Comparison of ENCODE assay signal across 8 cellular contexts in the genomic region with DNA sequence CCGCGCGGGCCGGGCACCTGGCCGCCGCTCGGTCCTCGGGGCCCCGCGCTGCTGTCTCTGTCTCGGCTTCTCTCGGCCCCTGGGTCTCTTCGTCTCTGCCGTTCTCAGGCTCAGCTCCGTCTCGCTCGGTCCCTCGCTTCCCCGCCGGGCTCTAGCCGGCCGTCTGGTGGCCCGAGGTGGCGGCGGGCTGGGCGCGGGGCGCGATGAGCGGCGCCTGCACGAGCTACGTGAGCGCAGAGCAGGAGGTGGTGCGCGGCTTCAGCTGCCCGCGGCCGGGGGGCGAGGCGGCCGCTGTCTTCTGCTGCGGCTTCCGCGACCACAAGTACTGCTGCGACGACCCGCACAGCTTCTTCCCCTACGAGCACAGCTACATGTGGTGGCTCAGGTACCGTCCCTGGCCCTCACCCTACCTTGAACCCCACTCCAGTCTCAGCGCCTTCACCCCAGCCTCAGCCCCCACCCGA. TPM values are rescaled to one million over a fixed set of nuclear protein-coding genes. Genes with fewer than 3 reads are reported as not detected.
A peak's percentile ranks its signal among the peaks of the same experiment; 100 is the strongest.
DNase-seq lines count a peak whose midpoint lies in the region; ATAC-seq and TF ChIP-seq lines count a peak whose summit lies in the region.

No MANE protein-coding gene starts in this region.

- H3K9ac ChIP-seq in SK-N-SH = no peak overlapping the region

- peak overlapping the region in 1 of 5 experiments; percentile 62 for H3K27ac Mint-ChIP-seq in brain

- 21% methylated on average over 7 of the region's 52 CpGs for WGBS in SK-N-SH (ENCODE audit: low lambda C conversion rate)
- 9% methylated on average over 37 to 41 of the region's 52 CpGs for WGBS in mesodermal cell (ENCODE audit: insufficient coverage in 2 of 2), 2 experiments
- 27 to 35% methylated on average over 2 to 6 of the region's 52 CpGs for WGBS in tibial nerve, 2 donors

- H3K9me3 ChIP-seq in SK-N-SH = no peaks in the 10 kb centered on the region
- H3K9me3 ChIP-seq in mesodermal cell (ENCODE audit: control insufficient read depth, low read length) = no peaks in the 10 kb centered on the region
- H3K9me3 ChIP-seq in tibial nerve = peaks cover 0 to 9% (median 0%) of the 10 kb centered on the region in 4 donors

- H3K79me2 ChIP-seq in SK-N-SH (ENCODE audit: insufficient read depth) = no peaks in the 10 kb centered on the region

- no peak for TF ChIP-seq CTCF in SK-N-SH (IDR thresholded peaks at IDR 0.05)
- TF ChIP-seq CTCF in brain (conservative IDR thresholded peaks at IDR 0.05) = no peak
- no peak for TF ChIP-seq CTCF in tibial nerve (IDR thresholded peaks at IDR 0.05)

- no peak for ATAC-seq in HG03097 (IDR thresholded peaks at IDR 0.05; ENCODE audit: low FRiP score, unreplicated experiment)

- peak overlapping the region; percentile 12 to 42; a peak in 2 of 4 replicates for H3K4me3 ChIP-seq in SK-N-SH (ENCODE audit: low read depth in 2 of 2, low read length in 1 of 2)
- peak overlapping the region; percentile 24 for H3K4me3 ChIP-seq in mesodermal cell (ENCODE audit: extremely low read depth, insufficient read depth, low read length, poor library complexity, severe bottlenecking)
- H3K4me3 ChIP-seq in tibial nerve = peak overlapping the region; percentile 19 to 54 (median 41)

- H3K4me2 ChIP-seq in SK-N-SH = peak overlapping the region; percentile 55

- H3K36me3 ChIP-seq in SK-N-SH (replicated peaks in 1 of 2; ENCODE audit: control insufficient read depth in 1 of 2, insufficient read depth in 2 of 2, low read length in 1 of 2) (no peaks in the 10 kb centered on the region), mesodermal cell (ENCODE audit: control insufficient read depth, insufficient read depth, low read length) (no peaks in the 10 kb centered on the region), tibial nerve (no peaks in the 10 kb centered on the region)

- peaks cover 36% of the 10 kb centered on the region for H3K27me3 Mint-ChIP-seq in brain

- TF ChIP-seq RAD21 in SK-N-SH (IDR thresholded peaks at IDR 0.05; ENCODE audit: low read length) = no peak

- CTCF ChIA-PET in SK-N-SH (lab: Yijun Ruan, JAX) = interaction anchor here (1.3 kb wide), 1 partner anchor 11 kb away, joined by 5 read pairs; no protein-coding TSS in a partner anchor

- H3K27ac ChIP-seq in SK-N-SH (ENCODE audit: low read depth in 2 of 2, low read length in 1 of 2) (no peak overlapping the region), mesodermal cell (ENCODE audit: low read depth, low read length, severe bottlenecking) (no peak overlapping the region), tibial nerve (peak overlapping the region in 2 of 4 donors; percentile 64 to 85)

- DNase-seq in DMS53 (lab: John Stamatoyannopoulos, UW) (peak; percentile 87), SK-N-SH (no peak), tibial nerve (ENCODE audit: low spot score in 2 of 2) (no peak), KG1 (lab: John Stamatoyannopoulos, UW) (no peak), C1 segment of cervical spinal cord (lab: John Stamatoyannopoulos, UW) (no peak)

- no peaks in the 10 kb centered on the region for H3F3A ChIP-seq in SK-N-SH (replicated peaks; ENCODE audit: insufficient read depth)

- no peaks in the 10 kb centered on the region for H3K36me3 Mint-ChIP-seq in brain

- peak overlapping the region; percentile 89; the same call in 1 of the 2 replicates for H2AFZ ChIP-seq in SK-N-SH (ENCODE audit: low read depth)

- peaks cover 44% of the 10 kb centered on the region for H3K4me1 Mint-ChIP-seq in brain

- TF ChIP-seq EP300 in SK-N-SH (IDR thresholded peaks at IDR 0.05; ENCODE audit: borderline replicate concordance in 1 of 2, low read depth in 1 of 2, low read length in 1 of 2) (no peak), tibial nerve (IDR thresholded peaks at IDR 0.05) (no peak)

- H3K9me2 ChIP-seq in SK-N-SH = no peaks in the 10 kb centered on the region

- H3K4me1 ChIP-seq in SK-N-SH (ENCODE audit: control insufficient read depth in 1 of 2, insufficient read depth in 2 of 2, low read depth in 1 of 2, low read length in 1 of 2) = peaks cover 0 to 9% of the 10 kb centered on the region in 2 experiments; a peak in 1 of 4 replicates
- peaks cover 22% of the 10 kb centered on the region for H3K4me1 ChIP-seq in mesodermal cell (ENCODE audit: control insufficient read depth, insufficient read depth, low read length, poor library complexity, severe bottlenecking)
- peaks cover 0 to 34% (median 11%) of the 10 kb centered on the region in 4 donors for H3K4me1 ChIP-seq in tibial nerve

- POLR2A ChIA-PET in SK-N-SH (lab: Yijun Ruan, JAX) = interaction anchor here (1.5 kb wide), 1 partner anchor 80 kb away, joined by 4 read pairs; a partner anchor contains a TSS

- peaks cover 0 to 8% (median 0%) of the 10 kb centered on the region in 5 experiments for H3K9me3 Mint-ChIP-seq in brain

- no peaks in the 10 kb centered on the region for H4K20me1 ChIP-seq in SK-N-SH (ENCODE audit: insufficient read depth)

- H3K27me3 ChIP-seq in SK-N-SH (ENCODE audit: insufficient read depth) = peaks cover 6% of the 10 kb centered on the region; the same call in 1 of the 2 replicates
- peaks cover 0 to 46% of the 10 kb centered on the region in 2 donors for H3K27me3 ChIP-seq in tibial nerve

- peak overlapping the region; percentile 35 to 76 (median 75) for H3K4me3 Mint-ChIP-seq in brain

- no peak for TF ChIP-seq POLR2A in tibial nerve (IDR thresholded peaks at IDR 0.05)

TF ChIP-seq in SK-N-SH, 30 proteins besides CTCF, POLR2A, EP300 and RAD21:
- TF ChIP-seq, protein P1, sequence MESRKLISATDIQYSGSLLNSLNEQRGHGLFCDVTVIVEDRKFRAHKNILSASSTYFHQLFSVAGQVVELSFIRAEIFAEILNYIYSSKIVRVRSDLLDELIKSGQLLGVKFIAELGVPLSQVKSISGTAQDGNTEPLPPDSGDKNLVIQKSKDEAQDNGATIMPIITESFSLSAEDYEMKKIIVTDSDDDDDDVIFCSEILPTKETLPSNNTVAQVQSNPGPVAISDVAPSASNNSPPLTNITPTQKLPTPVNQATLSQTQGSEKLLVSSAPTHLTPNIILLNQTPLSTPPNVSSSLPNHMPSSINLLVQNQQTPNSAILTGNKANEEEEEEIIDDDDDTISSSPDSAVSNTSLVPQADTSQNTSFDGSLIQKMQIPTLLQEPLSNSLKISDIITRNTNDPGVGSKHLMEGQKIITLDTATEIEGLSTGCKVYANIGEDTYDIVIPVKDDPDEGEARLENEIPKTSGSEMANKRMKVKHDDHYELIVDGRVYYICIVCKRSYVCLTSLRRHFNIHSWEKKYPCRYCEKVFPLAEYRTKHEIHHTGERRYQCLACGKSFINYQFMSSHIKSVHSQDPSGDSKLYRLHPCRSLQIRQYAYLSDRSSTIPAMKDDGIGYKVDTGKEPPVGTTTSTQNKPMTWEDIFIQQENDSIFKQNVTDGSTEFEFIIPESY (IDR thresholded peaks at IDR 0.05; ENCODE audit: borderline replicate concordance, low read depth) = no peak
- TF ChIP-seq GABPA (IDR thresholded peaks at IDR 0.05; ENCODE audit: low read depth) = no peak
TF ChIP-seq in SK-N-SH: peak in this region for 0.

RNA-seq across cellular contexts. Expression of a gene that starts 0.4 kb away (rescaled TPM):
- polyA plus RNA-seq in SK-N-SH (2012; rRNA removed) (0.07 TPM in 1 of 2 replicates, not detected in the other), brain (ENCODE audit: insufficient read depth, low read depth, low replicate concordance) (1.6 TPM)
- not detected in 2 replicates for polyA plus RNA-seq in SK-N-SH (2012; cell fraction: cytosol; rRNA removed)
- polyA plus RNA-seq in SK-N-SH (2012; cell fraction: nucleus; rRNA removed) = 0.05 TPM in 1 of 2 replicates, not detected in the other
- polyA plus RNA-seq in mesodermal cell (2013, experiment 1 of 2) = 0.74 TPM
- polyA plus RNA-seq in mesodermal cell (2013, experiment 2 of 2) = 0.25 TPM
- total RNA-seq in tibial nerve = 1 to 10 TPM in 2 of 4 donors, not detected in 2; 1.2 to 1.9 TPM

RNA-seq across cellular contexts. Expression of a gene that starts 31.2 kb away (rescaled TPM):
- polyA plus RNA-seq in SK-N-SH (2012; rRNA removed) (5.7 and 6.2 TPM in 2 replicates), brain (ENCODE audit: insufficient read depth, low read depth, low replicate concordance) (24.6 TPM)
- polyA plus RNA-seq in SK-N-SH (2012; cell fraction: cytosol; rRNA removed) = 4.4 and 6.3 TPM in 2 replicates
- 2.7 and 2.9 TPM in 2 replicates for polyA plus RNA-seq in SK-N-SH (2012; cell fraction: nucleus; rRNA removed)
- polyA plus RNA-seq in mesodermal cell (2013, experiment 1 of 2) = 78.3 TPM
- 71.3 TPM for polyA plus RNA-seq in mesodermal cell (2013, experiment 2 of 2)
- 10 to 100 TPM in 3 of 4 donors, 1 to 10 TPM in 1; 6.3 to 21.4 (median 13.8) TPM for total RNA-seq in tibial nerve
